ENCODE assay signal across 1 cellular context in genomic region chr17:59675231-59675630, GRCh38.
TF ChIP-seq lines count a peak whose summit lies in the region.

No MANE protein-coding gene starts in this region.

TF ChIP-seq in K562, 482 proteins besides CTCF, POLR2A, EP300 and RAD21:
- TF ChIP-seq SAFB (IDR thresholded peaks at IDR 0.05; ENCODE audit: borderline replicate concordance, low read depth, low read length), result peak; percentile 5; the same call in 1 of the 2 replicates
- TF ChIP-seq BHLHE40 (IDR thresholded peaks at IDR 0.05; ENCODE audit: low read length), result no peak
TF ChIP-seq in K562: peak in this region for 1.
